In genomic region chr4:79917246-79917645, GRCh38 we compare ENCODE assay signal across 8 cellular contexts.
DNase-seq lines count a peak whose midpoint lies in the region; ATAC-seq, FAIRE-seq and TF ChIP-seq lines count a peak whose summit lies in the region.

No MANE protein-coding gene starts in this region.

- intact Hi-C loops in K562 (cut with micrococcal nuclease): loop anchor here (2.0 to 10.0 kb wide), 2 partner anchors 298 to 418 kb away; partner anchors contain the start of gene CFAP299
- intact Hi-C loops in HepG2 (cut with micrococcal nuclease; ENCODE audit: unreplicated experiment): loop anchor here (1.0 to 10.0 kb wide), 5 partner anchors 109 to 962 kb away; partner anchors contain the start of gene ANTXR2

- H2AFZ ChIP-seq in K562 (ENCODE audit: low read depth, low read length) (no peak overlapping the region), HepG2 (ENCODE audit: low read length) (no peak overlapping the region)

- ATAC-seq in GM19468 (IDR thresholded peaks at IDR 0.05; ENCODE audit: extremely low read depth, unreplicated experiment) (peak; percentile 64), K562 (peak; percentile 97), HepG2 (peak; percentile 91)

- no peaks in the 10 kb centered on the region for H3K36me3 ChIP-seq in K562 (ENCODE audit: control insufficient read depth, insufficient read depth, low read length)
- no peaks in the 10 kb centered on the region for H3K36me3 ChIP-seq in HepG2 (replicated peaks in 1 of 2; ENCODE audit: control insufficient read depth in 1 of 2, insufficient read depth in 2 of 2, low read length in 2 of 2)
- no peaks in the 10 kb centered on the region for H3K36me3 ChIP-seq in tibial nerve

- H3K4me2 ChIP-seq in K562 (ENCODE audit: insufficient read depth, low read length) (no peak overlapping the region), HepG2 (ENCODE audit: low read depth, low read length) (no peak overlapping the region)

- H3K9me1 ChIP-seq in K562 (ENCODE audit: control insufficient read depth, insufficient read depth, low read length): no peaks in the 10 kb centered on the region

- no peaks in the 10 kb centered on the region for H3K27me3 ChIP-seq in K562 (ENCODE audit: control insufficient read depth in 2 of 2, insufficient read depth in 2 of 2, low read length in 2 of 2)
- H3K27me3 ChIP-seq in HepG2 (ENCODE audit: control insufficient read depth in 1 of 2, insufficient read depth in 2 of 2, low read length in 2 of 2): no peaks in the 10 kb centered on the region
- no peaks in the 10 kb centered on the region for H3K27me3 ChIP-seq in tibial nerve

- TF ChIP-seq CTCF in K562 (IDR thresholded peaks at IDR 0.05 in 2 of 3, conservative IDR thresholded peaks at IDR 0.05 in 1 of 3; ENCODE audit: insufficient read depth in 2 of 3, low read depth in 1 of 3, low read length in 3 of 3) (peak; percentile 55 to 63 (median 61)), HepG2 (CRISPR knock-in tag; IDR thresholded peaks at IDR 0.05) (peak; percentile 69), tibial nerve (IDR thresholded peaks at IDR 0.05) (peak in 4 of 5 experiments; percentile 10 to 39 (median 24))

- no peaks in the 10 kb centered on the region for H4K20me1 ChIP-seq in K562 (replicated peaks; ENCODE audit: control insufficient read depth, insufficient read depth, low read length)
- no peaks in the 10 kb centered on the region for H4K20me1 ChIP-seq in HepG2 (ENCODE audit: insufficient read depth, low read length)

- H3K4me3 ChIP-seq in K562 (no peak overlapping the region), HepG2 (replicated peaks in 1 of 3; ENCODE audit: insufficient read depth in 1 of 3, low read depth in 2 of 3, low read length in 3 of 3) (no peak overlapping the region), tibial nerve (no peak overlapping the region)

- DNase-seq in DMS53 (lab: John Stamatoyannopoulos, UW) (peak; percentile 71), HPDE6-E6E7 (ENCODE audit: extremely low spot score) (peak; percentile 27), T follicular helper cell (ENCODE audit: low read depth) (peak; percentile 26), K562 (ENCODE audit: extremely low read depth in 1 of 4, low spot score in 3 of 4) (peak; percentile 39 to 73 (median 44)), HepG2 (ENCODE audit: low spot score) (peak; percentile 43), tibial nerve (ENCODE audit: low spot score in 2 of 2) (no peak), pons (ENCODE audit: low spot score) (no peak)

- TF ChIP-seq RAD21 in K562 (CRISPR knock-in tag; conservative IDR thresholded peaks at IDR 0.05 in 1 of 2, IDR thresholded peaks at IDR 0.05 in 1 of 2): peak; percentile 17 to 45; a peak in 3 of 4 replicates
- no peak for TF ChIP-seq RAD21 in HepG2 (CRISPR knock-in tag; IDR thresholded peaks at IDR 0.05)

- FAIRE-seq in K562 (lab: Jason Lieb, UNC): peak; percentile 57
- peak; percentile 12 for FAIRE-seq in HepG2 (lab: Jason Lieb, UNC)

- H3K9me3 ChIP-seq in K562 (replicated peaks; ENCODE audit: control insufficient read depth, insufficient read depth, low read depth, low read length): no peaks in the 10 kb centered on the region; the same call in 1 of the 2 replicates
- H3K9me3 ChIP-seq in HepG2 (ENCODE audit: low read length): no peaks in the 10 kb centered on the region
- H3K9me3 ChIP-seq in tibial nerve: no peaks in the 10 kb centered on the region

- in situ Hi-C loops in K562 (cut with MboI): no loop called here
- in situ Hi-C loops in HepG2 (cut with HindIII; ENCODE audit: extremely low pct_ligation_motif_present, low pct_unique_long_range_greater_than_20kb): loop anchor here (10.0 to 25.0 kb wide), 2 partner anchors 158 to 295 kb away; partner anchors contain the start of gene ANTXR2

- 86% methylated on average over 1 of the region's 1 CpG for WGBS in K562 (ENCODE audit: insufficient coverage, low coverage, missing lambda C conversion rate)
- WGBS in HepG2 (ENCODE audit: low lambda C conversion rate): 95% methylated on average over 1 of the region's 1 CpG
- 100% methylated on average over 1 of the region's 1 CpG for whole genome bisulfite sequencing in tibial nerve, 2 donors

- no peaks in the 10 kb centered on the region for H3K79me2 ChIP-seq in K562 (ENCODE audit: control insufficient read depth, insufficient read depth, low read length)
- no peaks in the 10 kb centered on the region for H3K79me2 ChIP-seq in HepG2 (ENCODE audit: insufficient read depth, low read length)

- POLR2A ChIA-PET in K562 (lab: Yijun Ruan, JAX): no interaction called here
- POLR2A ChIA-PET in HepG2 (lab: Yijun Ruan, JAX): no interaction called here

- TF ChIP-seq EP300 in K562 (IDR thresholded peaks at IDR 0.05; ENCODE audit: low read length) (no peak), HepG2 (IDR thresholded peaks at IDR 0.05; ENCODE audit: low read depth in 2 of 2, low read length in 2 of 2) (no peak), HepG2 (CRISPR knock-in tag; IDR thresholded peaks at IDR 0.05; ENCODE audit: borderline replicate concordance) (no peak), tibial nerve (IDR thresholded peaks at IDR 0.05) (no peak)

- TF ChIP-seq POLR2A in K562 (conservative IDR thresholded peaks at IDR 0.05) (no peak), HepG2 (IDR thresholded peaks at IDR 0.05; ENCODE audit: insufficient read depth in 1 of 2, low read depth in 2 of 2, low read length in 2 of 2) (no peak), tibial nerve (IDR thresholded peaks at IDR 0.05) (no peak)

- CTCF ChIA-PET in K562 (lab: Yijun Ruan, JAX; ENCODE audit: low intra/inter-chr PET ratio): no interaction called here
- CTCF ChIA-PET in HepG2 (lab: Yijun Ruan, JAX; ENCODE audit: low intra/inter-chr PET ratio, low total read pairs): interaction anchor here (1.4 to 2.9 kb wide), 2 partner anchors 266 to 298 kb away, joined by 4 to 14 read pairs; no protein-coding TSS in a partner anchor

- BruUV-seq in K562 (replicated peaks; lab: Mats Ljungman, UMichigan) (no TSS peak), HepG2 (replicated peaks; lab: Mats Ljungman, UMichigan) (no TSS peak)

- H3K4me1 ChIP-seq in K562 (replicated peaks in 1 of 2; ENCODE audit: control insufficient read depth in 2 of 2, insufficient read depth in 2 of 2, low read length in 2 of 2): no peaks in the 10 kb centered on the region
- no peaks in the 10 kb centered on the region for H3K4me1 ChIP-seq in HepG2 (ENCODE audit: insufficient read depth, low read length)
- no peaks in the 10 kb centered on the region for H3K4me1 ChIP-seq in tibial nerve

- no peak overlapping the region for H3K27ac ChIP-seq in K562 (ENCODE audit: extremely low read depth, low read depth, low read length)
- H3K27ac ChIP-seq in HepG2 (ENCODE audit: extremely low read length, insufficient read depth, low read length): no peak overlapping the region
- H3K27ac ChIP-seq in tibial nerve: no peak overlapping the region

- no peak overlapping the region for H3K9ac ChIP-seq in K562 (ENCODE audit: insufficient read depth in 1 of 2, low read depth in 2 of 2, low read length in 2 of 2)
- no peak overlapping the region for H3K9ac ChIP-seq in HepG2 (ENCODE audit: insufficient read depth, low read depth, low read length)

TF ChIP-seq in K562, 482 proteins besides CTCF, POLR2A, EP300 and RAD21 (continues in another document):
- 0 out of 4 replicates have a peak, but pooled peaks of 1 of the 2 experiments have one; percentile 14 for TF ChIP-seq TRIM24 (IDR thresholded peaks at IDR 0.05)
- TF ChIP-seq ZNF239 (CRISPR knock-in tag; IDR thresholded peaks at IDR 0.05): no peak
- peak in 1 of 2 experiments; percentile 65 for TF ChIP-seq E2F6 (IDR thresholded peaks at IDR 0.05; ENCODE audit: borderline replicate concordance in 1 of 2, extremely low read depth in 1 of 2, insufficient read depth in 1 of 2, insufficient read length in 1 of 2, low read depth in 1 of 2, low read length in 1 of 2, poor library complexity in 1 of 2, severe bottlenecking in 1 of 2)
- peak; percentile 59 for TF ChIP-seq SMC3 (conservative IDR thresholded peaks at IDR 0.05; ENCODE audit: insufficient read depth, low read depth, low read length)
- TF ChIP-seq NFE2 (IDR thresholded peaks at IDR 0.05; ENCODE audit: low read depth): peak; percentile 43; the same call in 1 of the 2 replicates

TF ChIP-seq in HepG2, 621 proteins besides CTCF, POLR2A, EP300 and RAD21:
- TF ChIP-seq E2F1 (CRISPR knock-in tag; IDR thresholded peaks at IDR 0.05): no peak
- peak; percentile 80 for TF ChIP-seq ZNF362 (CRISPR knock-in tag; IDR thresholded peaks at IDR 0.05; ENCODE audit: borderline replicate concordance)
- TF ChIP-seq STAG1 (CRISPR knock-in tag; IDR thresholded peaks at IDR 0.05): peak; percentile 51
- TF ChIP-seq CREBL2 (CRISPR knock-in tag; IDR thresholded peaks at IDR 0.05; ENCODE audit: borderline replicate concordance): no peak
- TF ChIP-seq DR1 (CRISPR knock-in tag; IDR thresholded peaks at IDR 0.05): no peak
- no peak for TF ChIP-seq ZNF883 (CRISPR knock-in tag; IDR thresholded peaks at IDR 0.05; ENCODE audit: not compliant biosample characterization)
- TF ChIP-seq SMC3 (IDR thresholded peaks at IDR 0.05; ENCODE audit: low read length): peak; percentile 72
TF ChIP-seq in HepG2: peak in this region for 3.

Comparison
In these comparisons a context has a peak if more than half of its experiments do, and no peak if none do; other contexts are left out.
1. DNase-seq: peak in DMS53 (single experiment), HPDE6-E6E7 (single experiment), T follicular helper cell (single experiment), K562 (4 of 4) and HepG2 (single experiment); none in tibial nerve (0 of 2) and pons (single experiment).
2. Peak in every context shown above with its lines, with median percentiles within 50 percentile points of each other: ATAC-seq and CTCF ChIP-seq.